In the genomic region with DNA sequence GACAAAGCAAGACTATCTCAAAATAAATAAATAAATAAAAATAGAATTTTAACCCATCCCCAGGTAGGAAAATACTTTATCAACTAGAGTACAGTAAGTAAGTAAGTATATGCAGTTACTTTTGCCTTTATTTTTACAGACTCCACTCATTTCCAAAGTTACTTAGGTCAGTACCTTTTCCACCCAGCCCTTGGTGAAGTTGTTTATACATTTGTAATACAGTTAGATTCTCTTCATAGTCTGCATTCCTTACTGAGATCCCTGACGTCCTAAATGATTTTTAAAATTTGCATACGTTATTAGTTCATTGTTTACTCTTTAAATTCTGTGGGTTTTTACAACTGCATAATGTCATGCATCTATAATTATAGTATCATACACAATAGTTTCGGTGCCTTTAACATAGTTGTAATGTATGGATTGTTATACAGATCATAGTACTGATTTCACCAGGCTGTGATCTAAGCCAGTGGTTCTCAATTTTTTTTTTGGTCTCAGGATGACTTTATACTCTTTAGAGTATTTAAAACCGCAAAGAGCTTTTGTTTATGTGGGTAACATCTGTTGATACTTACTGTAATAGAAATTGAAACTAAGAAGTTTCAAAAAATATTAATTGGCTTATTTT, we compare ENCODE assay signal across 9 cellular contexts. TPM values are rescaled to one million over a fixed set of nuclear protein-coding genes. Genes with fewer than 3 reads are reported as not detected.
A peak's percentile ranks its signal among the peaks of the same experiment; 100 is the strongest.
DNase-seq lines count a peak whose midpoint lies in the region; ATAC-seq and TF ChIP-seq lines count a peak whose summit lies in the region.
"Had no signal": no experiment of that assay in that cellular context is flagged by ENCODE, and none has a peak within 500 bp of the region (broad histone marks: within the 10 kb centered on the region; RNA-seq: fewer than 3 reads in every experiment).

No MANE protein-coding gene starts in this region.

- ATAC-seq in GM18505 (IDR thresholded peaks at IDR 0.05; ENCODE audit: unreplicated experiment) (peak; percentile 90), GM21825 (IDR thresholded peaks at IDR 0.05; ENCODE audit: unreplicated experiment) (peak; percentile 92)
- ATAC-seq: left lobe of liver had no signal

- peak; percentile 89 for DNase-seq in iris pigment epithelial cell (ENCODE audit: low read depth)
- DNase-seq in ACHN = no peak
- DNase-seq in right atrium auricular region (ENCODE audit: low spot score) = no peak
- DNase-seq in nucleus accumbens (lab: John Stamatoyannopoulos, UW) = no peak
- DNase-seq in SHP77 (lab: John Stamatoyannopoulos, UW) = no peak

- H2AFZ ChIP-seq in KMS-11 (ENCODE audit: low read depth) = no peak overlapping the region

- H3K79me2 ChIP-seq in KMS-11 (ENCODE audit: insufficient read depth, low read depth) = no peaks in the 10 kb centered on the region

- H3K36me3 ChIP-seq in KMS-11 (ENCODE audit: insufficient read depth) (no peaks in the 10 kb centered on the region), right atrium auricular region (no peaks in the 10 kb centered on the region)

- no peak for TF ChIP-seq POLR2A in GM18505 (IDR thresholded peaks at IDR 0.05; ENCODE audit: borderline replicate concordance, extremely low read depth, insufficient read depth, insufficient read length)

- H3K27me3 ChIP-seq in KMS-11 (ENCODE audit: insufficient read depth, low read depth) = no peaks in the 10 kb centered on the region
- H3K27me3 ChIP-seq in right atrium auricular region = no peaks in the 10 kb centered on the region

- no peak for TF ChIP-seq CTCF in KMS-11 (conservative IDR thresholded peaks at IDR 0.05; ENCODE audit: low read depth, low read length)
- TF ChIP-seq CTCF in right atrium auricular region (IDR thresholded peaks at IDR 0.05) = no peak

- H3K4me3 ChIP-seq in KMS-11 (IDR thresholded peaks at IDR 0.05; ENCODE audit: insufficient read depth, low read depth, low read length) (no peak overlapping the region), right atrium auricular region (no peak overlapping the region)

- in situ Hi-C loops in ACHN (cut with HindIII; ENCODE audit: low pct_ligation_motif_present, low pct_unique_long_range_greater_than_20kb, low sequenced_read_pairs) = no loop called here

- H3K27ac ChIP-seq in KMS-11 (peak overlapping the region; percentile 74), right atrium auricular region (no peak overlapping the region)

- peak overlapping the region; percentile 72 for H3K4me2 ChIP-seq in KMS-11

- no peaks in the 10 kb centered on the region for H4K20me1 ChIP-seq in KMS-11 (ENCODE audit: insufficient read depth)

- H3K9ac ChIP-seq in KMS-11 = peak overlapping the region; percentile 2; the same call in 1 of the 2 replicates

- no peaks in the 10 kb centered on the region for H3K9me3 ChIP-seq in right atrium auricular region

- H3K4me1 ChIP-seq in KMS-11 (ENCODE audit: low read depth, poor library complexity, severe bottlenecking) (peaks cover 73% of the 10 kb centered on the region), right atrium auricular region (peaks cover 0 to 7% of the 10 kb centered on the region in 2 donors)

RNA-seq across cellular contexts. Expression of a gene that starts 10.4 kb away (rescaled TPM):
- total RNA-seq in right atrium auricular region = 10 to 100 TPM in 1 of 2 donors, 1 to 10 TPM in 1; 7.3 to 12.4 TPM

RNA-seq across cellular contexts. Expression of a gene that starts 10.6 kb away (rescaled TPM):
- total RNA-seq in right atrium auricular region = 10 to 100 TPM; 24.3 to 27.1 TPM

RNA-seq across cellular contexts. Expression of a gene that starts 41.3 kb away (rescaled TPM):
- 10 to 100 TPM; 14.8 to 22.3 TPM for total RNA-seq in right atrium auricular region
